Comparison of ENCODE assay signal across 1 cellular context in genomic region chr17:32569171-32570080, GRCh38.
TF ChIP-seq lines count a peak whose summit lies in the region.

No MANE protein-coding gene starts in this region.

TF ChIP-seq in GM12878, 131 proteins besides CTCF, POLR2A, EP300 and RAD21 (continued from another document and continues in another):
- TF ChIP-seq PBX3 (IDR thresholded peaks at IDR 0.05; ENCODE audit: insufficient replicate concordance, low read depth, low read length) (no peak), CREB1 (IDR thresholded peaks at IDR 0.05; ENCODE audit: low read depth) (peak; percentile 9; the same call in 1 of the 2 replicates), EED (IDR thresholded peaks at IDR 0.05; ENCODE audit: low read depth) (peak; percentile 96), CREM (IDR thresholded peaks at IDR 0.05; ENCODE audit: low read depth) (0 out of 2 replicates have a peak, but pooled peaks have one; percentile 8), SUPT20H (IDR thresholded peaks at IDR 0.05; ENCODE audit: borderline replicate concordance, control insufficient read depth, low read depth, low read length) (no peak), MYC (IDR thresholded peaks at IDR 0.05; ENCODE audit: insufficient read depth, insufficient read length, insufficient replicate concordance, low read length, severe bottlenecking) (no peak), ZBTB11 (CRISPR knock-in tag; IDR thresholded peaks at IDR 0.05) (no peak), BACH1 (IDR thresholded peaks at IDR 0.05; ENCODE audit: borderline replicate concordance) (no peak; the same call in 1 of the 2 replicates), KAT2A (conservative IDR thresholded peaks at IDR 0.05; ENCODE audit: control insufficient read depth, low read depth, low read length) (no peak), MEF2A (IDR thresholded peaks at IDR 0.05; ENCODE audit: insufficient read depth, low read depth, low read length) (0 out of 2 replicates have a peak, but pooled peaks have one; percentile 57), IRF4 (IDR thresholded peaks at IDR 0.05; ENCODE audit: low read depth, low read length) (no peak; the same call in 1 of the 2 replicates), RAD51 (IDR thresholded peaks at IDR 0.05) (no peak), SREBF2 (IDR thresholded peaks at IDR 0.05; ENCODE audit: low read length) (no peak), USF1 (IDR thresholded peaks at IDR 0.05; ENCODE audit: borderline replicate concordance, extremely low read length, insufficient read depth, low read depth, low read length) (no peak), BMI1 (IDR thresholded peaks at IDR 0.05; ENCODE audit: borderline replicate concordance) (no peak), NFYA (IDR thresholded peaks at IDR 0.05; ENCODE audit: borderline replicate concordance, low read depth, low read length) (no peak), CBFB (IDR thresholded peaks at IDR 0.05; ENCODE audit: low read depth) (no peak), TCF7 (IDR thresholded peaks at IDR 0.05; ENCODE audit: borderline replicate concordance) (no peak), ZNF622 (IDR thresholded peaks at IDR 0.05) (no peak), MEF2B (IDR thresholded peaks at IDR 0.05; ENCODE audit: partially characterized antibody, poor library complexity, severe bottlenecking) (peak; percentile 98), SUZ12 (IDR thresholded peaks at IDR 0.05; ENCODE audit: unreplicated experiment) (no peak), STAT1 (conservative IDR thresholded peaks at IDR 0.05) (no peak), MTA2 (IDR thresholded peaks at IDR 0.05; ENCODE audit: low read depth) (0 out of 2 replicates have a peak, but pooled peaks have one; percentile 24), SMAD5 (IDR thresholded peaks at IDR 0.05; ENCODE audit: low read depth) (no peak), SP1 (IDR thresholded peaks at IDR 0.05; ENCODE audit: low read depth, low read length) (no peak), NFIC (IDR thresholded peaks at IDR 0.05; ENCODE audit: low read depth, low read length) (peak; percentile 77), HDAC2 (IDR thresholded peaks at IDR 0.05) (no peak), ZBED1 (IDR thresholded peaks at IDR 0.05; ENCODE audit: borderline replicate concordance) (peak; percentile 87; the same call in 1 of the 2 replicates), RBBP5 (conservative IDR thresholded peaks at IDR 0.05) (no peak), ZNF207 (IDR thresholded peaks at IDR 0.05; ENCODE audit: borderline replicate concordance) (no peak), CEBPB (IDR thresholded peaks at IDR 0.05; ENCODE audit: borderline replicate concordance in 1 of 2, low read depth in 2 of 2, low read length in 2 of 2) (peak in 1 of 2 experiments; percentile 50; a peak in 1 of 4 replicates), GATAD2B (conservative IDR thresholded peaks at IDR 0.05; ENCODE audit: low read depth) (peak; percentile 92), RCOR1 (conservative IDR thresholded peaks at IDR 0.05; ENCODE audit: low read depth, low read length) (no peak), POU2F2 (IDR thresholded peaks at IDR 0.05; ENCODE audit: borderline replicate concordance, low read depth, low read length) (peak; percentile 66; the same call in 2 of the 3 replicates), TAF1 (IDR thresholded peaks at IDR 0.05; ENCODE audit: borderline replicate concordance, low read depth, low read length) (no peak), KLF5 (IDR thresholded peaks at IDR 0.05; ENCODE audit: partially characterized antibody) (no peak), WRNIP1 (IDR thresholded peaks at IDR 0.05; ENCODE audit: borderline replicate concordance, low read depth, low read length) (no peak), PRDM15 (CRISPR knock-in tag; IDR thresholded peaks at IDR 0.05) (no peak), RELB (IDR thresholded peaks at IDR 0.05; ENCODE audit: low read depth) (peak; percentile 73), RUNX3 (IDR thresholded peaks at IDR 0.05; ENCODE audit: low read length) (peak; percentile 93), SREBF1 (IDR thresholded peaks at IDR 0.05; ENCODE audit: low read length) (no peak), SRF (IDR thresholded peaks at IDR 0.05; ENCODE audit: low read depth in 2 of 2, low read length in 2 of 2) (no peak), MLLT1 (IDR thresholded peaks at IDR 0.05) (peak; percentile 33; the same call in 1 of the 2 replicates), SPI1 (IDR thresholded peaks at IDR 0.05; ENCODE audit: borderline replicate concordance, insufficient read depth, low read depth, low read length) (peak; percentile 89)
- TF ChIP-seq, protein P1, sequence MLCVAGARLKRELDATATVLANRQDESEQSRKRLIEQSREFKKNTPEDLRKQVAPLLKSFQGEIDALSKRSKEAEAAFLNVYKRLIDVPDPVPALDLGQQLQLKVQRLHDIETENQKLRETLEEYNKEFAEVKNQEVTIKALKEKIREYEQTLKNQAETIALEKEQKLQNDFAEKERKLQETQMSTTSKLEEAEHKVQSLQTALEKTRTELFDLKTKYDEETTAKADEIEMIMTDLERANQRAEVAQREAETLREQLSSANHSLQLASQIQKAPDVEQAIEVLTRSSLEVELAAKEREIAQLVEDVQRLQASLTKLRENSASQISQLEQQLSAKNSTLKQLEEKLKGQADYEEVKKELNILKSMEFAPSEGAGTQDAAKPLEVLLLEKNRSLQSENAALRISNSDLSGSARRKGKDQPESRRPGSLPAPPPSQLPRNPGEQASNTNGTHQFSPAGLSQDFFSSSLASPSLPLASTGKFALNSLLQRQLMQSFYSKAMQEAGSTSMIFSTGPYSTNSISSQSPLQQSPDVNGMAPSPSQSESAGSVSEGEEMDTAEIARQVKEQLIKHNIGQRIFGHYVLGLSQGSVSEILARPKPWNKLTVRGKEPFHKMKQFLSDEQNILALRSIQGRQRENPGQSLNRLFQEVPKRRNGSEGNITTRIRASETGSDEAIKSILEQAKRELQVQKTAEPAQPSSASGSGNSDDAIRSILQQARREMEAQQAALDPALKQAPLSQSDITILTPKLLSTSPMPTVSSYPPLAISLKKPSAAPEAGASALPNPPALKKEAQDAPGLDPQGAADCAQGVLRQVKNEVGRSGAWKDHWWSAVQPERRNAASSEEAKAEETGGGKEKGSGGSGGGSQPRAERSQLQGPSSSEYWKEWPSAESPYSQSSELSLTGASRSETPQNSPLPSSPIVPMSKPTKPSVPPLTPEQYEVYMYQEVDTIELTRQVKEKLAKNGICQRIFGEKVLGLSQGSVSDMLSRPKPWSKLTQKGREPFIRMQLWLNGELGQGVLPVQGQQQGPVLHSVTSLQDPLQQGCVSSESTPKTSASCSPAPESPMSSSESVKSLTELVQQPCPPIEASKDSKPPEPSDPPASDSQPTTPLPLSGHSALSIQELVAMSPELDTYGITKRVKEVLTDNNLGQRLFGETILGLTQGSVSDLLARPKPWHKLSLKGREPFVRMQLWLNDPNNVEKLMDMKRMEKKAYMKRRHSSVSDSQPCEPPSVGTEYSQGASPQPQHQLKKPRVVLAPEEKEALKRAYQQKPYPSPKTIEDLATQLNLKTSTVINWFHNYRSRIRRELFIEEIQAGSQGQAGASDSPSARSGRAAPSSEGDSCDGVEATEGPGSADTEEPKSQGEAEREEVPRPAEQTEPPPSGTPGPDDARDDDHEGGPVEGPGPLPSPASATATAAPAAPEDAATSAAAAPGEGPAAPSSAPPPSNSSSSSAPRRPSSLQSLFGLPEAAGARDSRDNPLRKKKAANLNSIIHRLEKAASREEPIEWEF (IDR thresholded peaks at IDR 0.05; ENCODE audit: insufficient replicate concordance, low read depth, low read length): peak; percentile 88
- TF ChIP-seq, protein P2, sequence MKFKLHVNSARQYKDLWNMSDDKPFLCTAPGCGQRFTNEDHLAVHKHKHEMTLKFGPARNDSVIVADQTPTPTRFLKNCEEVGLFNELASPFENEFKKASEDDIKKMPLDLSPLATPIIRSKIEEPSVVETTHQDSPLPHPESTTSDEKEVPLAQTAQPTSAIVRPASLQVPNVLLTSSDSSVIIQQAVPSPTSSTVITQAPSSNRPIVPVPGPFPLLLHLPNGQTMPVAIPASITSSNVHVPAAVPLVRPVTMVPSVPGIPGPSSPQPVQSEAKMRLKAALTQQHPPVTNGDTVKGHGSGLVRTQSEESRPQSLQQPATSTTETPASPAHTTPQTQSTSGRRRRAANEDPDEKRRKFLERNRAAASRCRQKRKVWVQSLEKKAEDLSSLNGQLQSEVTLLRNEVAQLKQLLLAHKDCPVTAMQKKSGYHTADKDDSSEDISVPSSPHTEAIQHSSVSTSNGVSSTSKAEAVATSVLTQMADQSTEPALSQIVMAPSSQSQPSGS (IDR thresholded peaks at IDR 0.05; ENCODE audit: low read length): peak; percentile 95
